8 cellular contexts compared by ENCODE assay signal in the genomic region with DNA sequence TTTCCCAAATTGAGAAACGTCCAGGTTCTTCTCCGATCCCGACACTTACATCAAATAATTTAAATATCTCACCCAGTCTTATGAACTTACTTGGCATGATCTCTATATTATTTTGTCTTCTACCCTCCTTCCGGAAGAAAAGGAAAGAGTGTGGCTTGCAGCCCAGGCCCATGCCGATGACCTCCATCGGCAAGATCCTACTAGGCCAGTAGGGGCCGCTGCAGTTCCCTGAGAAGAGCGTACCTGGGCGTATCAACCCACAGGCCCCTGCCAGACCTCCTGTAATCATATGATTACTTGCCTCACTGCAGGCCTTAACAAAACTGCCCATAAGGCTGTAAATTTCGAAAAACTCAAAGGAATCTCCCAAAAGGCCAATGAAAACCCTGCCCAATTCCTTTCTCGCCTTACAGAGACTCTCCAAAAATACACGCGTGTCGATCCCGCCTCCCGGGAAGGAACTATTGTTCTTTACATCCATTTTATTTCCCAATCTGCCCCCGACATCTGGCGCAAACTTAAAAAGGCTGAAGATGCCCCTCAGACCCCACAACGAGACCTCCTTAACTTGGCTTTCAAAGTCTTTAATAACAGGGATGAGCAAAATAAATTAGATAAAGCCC.
A peak's percentile ranks its signal among the peaks of the same experiment; 100 is the strongest.
DNase-seq lines count a peak whose midpoint lies in the region; ATAC-seq, FAIRE-seq and TF ChIP-seq lines count a peak whose summit lies in the region.

No MANE protein-coding gene starts in this region.

- H3K4me3 ChIP-seq in MM.1S (ENCODE audit: low read length), result peak overlapping the region; percentile 15; the same call in 1 of the 2 replicates
- H3K4me3 ChIP-seq in cardiac muscle cell, result no peak overlapping the region
- no peak overlapping the region for H3K4me3 ChIP-seq in prostate gland
- no peak overlapping the region for H3K4me3 ChIP-seq in upper lobe of right lung

- H3K9ac ChIP-seq in MM.1S (ENCODE audit: low read length), result no peak overlapping the region

- no peaks in the 10 kb centered on the region for H3K4me1 Mint-ChIP-seq in activated naive CD8-positive, alpha-beta T cell treated with anti-CD3 and anti-CD28 coated beads, Interleukin-2, amount 10 ng/mL, durations not matched to agents 7 days and 5 days

- H3K4me3 Mint-ChIP-seq in activated naive CD8-positive, alpha-beta T cell treated with anti-CD3 and anti-CD28 coated beads, Interleukin-2, amount 10 ng/mL, durations not matched to agents 7 days and 5 days, result no peak overlapping the region

- peak; percentile 21 for FAIRE-seq in GM19239 (lab: Jason Lieb, UNC)

- POLR2A ChIA-PET in activated naive CD8-positive, alpha-beta T cell treated with anti-CD3 and anti-CD28 coated beads, Interleukin-2, amount 10 ng/mL, durations not matched to agents 7 days and 5 days (lab: Charles Lee), result no interaction called here

- no peaks in the 10 kb centered on the region for H4K20me1 ChIP-seq in MM.1S (ENCODE audit: insufficient read depth, low read length)

- H3K79me2 ChIP-seq in MM.1S (ENCODE audit: low read length), result no peaks in the 10 kb centered on the region

- intact Hi-C loops in prostate gland (cut with DNase I), result loop anchor here (1.0 kb wide), 1 partner anchor 79 kb away; no protein-coding TSS in a partner anchor
- intact Hi-C loops in upper lobe of right lung (cut with DNase I), result loop anchor here (2.0 kb wide), 1 partner anchor 79 kb away; no protein-coding TSS in a partner anchor

- no peak overlapping the region for H3K27ac ChIP-seq in MM.1S (ENCODE audit: low read length)
- H3K27ac ChIP-seq in cardiac muscle cell, result no peak overlapping the region
- H3K27ac ChIP-seq in prostate gland, result no peak overlapping the region
- no peak overlapping the region for H3K27ac ChIP-seq in upper lobe of right lung

- no peaks in the 10 kb centered on the region for H3K36me3 Mint-ChIP-seq in activated naive CD8-positive, alpha-beta T cell treated with anti-CD3 and anti-CD28 coated beads, Interleukin-2, amount 10 ng/mL, durations not matched to agents 7 days and 5 days

- no peaks in the 10 kb centered on the region for H3K9me2 ChIP-seq in MM.1S (replicated peaks; ENCODE audit: insufficient read depth, low read length)

- H3K9me3 ChIP-seq in MM.1S (replicated peaks; ENCODE audit: insufficient read depth, low read length) (no peaks in the 10 kb centered on the region), cardiac muscle cell (ENCODE audit: low read depth) (no peaks in the 10 kb centered on the region), prostate gland (no peaks in the 10 kb centered on the region), upper lobe of right lung (no peaks in the 10 kb centered on the region)

- H3K27ac Mint-ChIP-seq in activated naive CD8-positive, alpha-beta T cell treated with anti-CD3 and anti-CD28 coated beads, Interleukin-2, amount 10 ng/mL, durations not matched to agents 7 days and 5 days, result no peak overlapping the region

- H3K27me3 Mint-ChIP-seq in activated naive CD8-positive, alpha-beta T cell treated with anti-CD3 and anti-CD28 coated beads, Interleukin-2, amount 10 ng/mL, durations not matched to agents 7 days and 5 days, result no peaks in the 10 kb centered on the region

- DNase-seq in ACHN, result peak; percentile 70
- DNase-seq in GM19239 (ENCODE audit: insufficient read length, low spot score), result peak; percentile 91
- peak; percentile 66 for DNase-seq in MM.1S
- DNase-seq in SK-N-DZ (ENCODE audit: low spot score), result peak; percentile 73
- peak; percentile 79 for DNase-seq in activated naive CD8-positive, alpha-beta T cell treated with anti-CD3 and anti-CD28 coated beads, Interleukin-2, amount 10 ng/mL, durations not matched to agents 7 days and 5 days
- peak; percentile 92 to 94 for DNase-seq in cardiac muscle cell (ENCODE audit: low read depth in 1 of 2, low spot score in 1 of 2)
- peak; percentile 84 for DNase-seq in prostate gland (ENCODE audit: low spot score)
- DNase-seq in upper lobe of right lung, result peak; percentile 88

- H3K4me2 ChIP-seq in MM.1S (ENCODE audit: low read depth, low read length), result peak overlapping the region; percentile 55; the same call in 1 of the 2 replicates

- no peaks in the 10 kb centered on the region for H3K27me3 ChIP-seq in MM.1S (replicated peaks; ENCODE audit: insufficient read depth, low read length)
- H3K27me3 ChIP-seq in cardiac muscle cell, result no peaks in the 10 kb centered on the region
- H3K27me3 ChIP-seq in prostate gland (replicated peaks; ENCODE audit: insufficient read depth), result no peaks in the 10 kb centered on the region
- no peaks in the 10 kb centered on the region for H3K27me3 ChIP-seq in upper lobe of right lung

- H3K9me3 Mint-ChIP-seq in activated naive CD8-positive, alpha-beta T cell treated with anti-CD3 and anti-CD28 coated beads, Interleukin-2, amount 10 ng/mL, durations not matched to agents 7 days and 5 days, result no peaks in the 10 kb centered on the region

- in situ Hi-C loops in ACHN (cut with HindIII; ENCODE audit: low pct_ligation_motif_present, low pct_unique_long_range_greater_than_20kb, low sequenced_read_pairs), result no loop called here

- peak; percentile 94 for ATAC-seq in activated naive CD8-positive, alpha-beta T cell treated with anti-CD3 and anti-CD28 coated beads, Interleukin-2, amount 10 ng/mL, durations not matched to agents 7 days and 5 days (ENCODE audit: low read depth)
- ATAC-seq in upper lobe of right lung, result peak; percentile 95

- H3K4me1 ChIP-seq in MM.1S (ENCODE audit: low read length) (no peaks in the 10 kb centered on the region), cardiac muscle cell (ENCODE audit: low read depth) (no peaks in the 10 kb centered on the region), prostate gland (replicated peaks) (no peaks in the 10 kb centered on the region), upper lobe of right lung (no peaks in the 10 kb centered on the region)

- H3K36me3 ChIP-seq in MM.1S (replicated peaks; ENCODE audit: insufficient read depth, low read length), result no peaks in the 10 kb centered on the region
- peaks cover 5% of the 10 kb centered on the region for H3K36me3 ChIP-seq in cardiac muscle cell
- H3K36me3 ChIP-seq in prostate gland, result no peaks in the 10 kb centered on the region
- H3K36me3 ChIP-seq in upper lobe of right lung, result no peaks in the 10 kb centered on the region

- TF ChIP-seq CTCF in MM.1S (IDR thresholded peaks at IDR 0.05; ENCODE audit: low read length), result peak; percentile 59
- peak; percentile 94 for TF ChIP-seq CTCF in cardiac muscle cell (IDR thresholded peaks at IDR 0.05; ENCODE audit: low read depth, low read length)
- peak; percentile 54 to 84 (median 78) for TF ChIP-seq CTCF in prostate gland (IDR thresholded peaks at IDR 0.05)
- TF ChIP-seq CTCF in upper lobe of right lung (IDR thresholded peaks at IDR 0.05), result peak; percentile 86

- TF ChIP-seq POLR2A in prostate gland (IDR thresholded peaks at IDR 0.05), result no peak

- no peaks in the 10 kb centered on the region for H3F3A ChIP-seq in MM.1S (ENCODE audit: insufficient read depth, low read length)

- 38% methylated on average over 19 of the region's 19 CpGs for WGBS in prostate gland

- H2AFZ ChIP-seq in MM.1S (ENCODE audit: low read length), result peak overlapping the region; percentile 63; the same call in 1 of the 2 replicates
